Comparison of ENCODE assay signal across 18 cellular contexts in genomic region chr2:43190305-43191052, GRCh38.
"Had no signal": no experiment of that assay in that cellular context is flagged by ENCODE, and none has a peak within 500 bp of the region (broad histone marks: within the 10 kb centered on the region; RNA-seq: fewer than 3 reads in every experiment).

No MANE protein-coding gene starts in this region.

- H3K4me2 ChIP-seq: smooth muscle cell had no signal

- H3K4me3 Mint-ChIP-seq: activated CD4-positive, alpha-beta T cell treated with anti-CD3 and anti-CD28 coated beads, Interleukin-2, amount 10 ng/mL, durations not matched to agents 7 days and 5 days; neural crest cell; WTC11 had no signal

- H3K9ac ChIP-seq: parathyroid adenoma had no signal

- H3K79me2 ChIP-seq: parathyroid adenoma had no signal

- DNase-seq: activated CD4-positive, alpha-beta T cell treated with anti-CD3 and anti-CD28 coated beads, Interleukin-2, amount 10 ng/mL, durations not matched to agents 7 days and 5 days; activated CD8-positive, alpha-beta memory T cell treated with anti-CD3 and anti-CD28 coated beads for 24 hours; activated naive CD4-positive, alpha-beta T cell treated with anti-CD3 and anti-CD28 coated beads, Interleukin-2, amount 50 U/mL, for 16 hours; adrenal gland; cortex of kidney; effector memory CD4-positive, alpha-beta T cell; gastrocnemius medialis; heart right ventricle; left ventricle myocardium inferior; stimulated activated naive CD4-positive, alpha-beta T cell treated with Interleukin-2 at 50 U/mL for 16 hours; SW 1271; T1000 had no signal

- H3K4me3 ChIP-seq: adrenal gland, gastrocnemius medialis, heart right ventricle, left ventricle myocardium inferior, right atrium auricular region, smooth muscle cell had no signal

- H3K9me3 ChIP-seq: adrenal gland, gastrocnemius medialis, heart right ventricle, left ventricle myocardium inferior, right atrium auricular region had no signal

- H3K27me3 ChIP-seq: adrenal gland, gastrocnemius medialis, heart right ventricle, right atrium auricular region had no signal

- ATAC-seq: gastrocnemius medialis, WTC11 had no signal

- H3K27ac Mint-ChIP-seq: activated CD4-positive, alpha-beta T cell treated with anti-CD3 and anti-CD28 coated beads, Interleukin-2, amount 10 ng/mL, durations not matched to agents 7 days and 5 days; activated T-helper 2 cell treated with anti-CD3 and anti-CD28 coated beads, Interferon-gamma antibody, Interleukin-2, Interleukin-4, amounts not matched to agents 10 μg/mL and 5 μg/mL and 100 μg/mL, durations not matched to agents 14 hours and 24 hours and 36 hours; WTC11 had no signal

- H3K9me3 Mint-ChIP-seq: activated CD4-positive, alpha-beta T cell treated with anti-CD3 and anti-CD28 coated beads, Interleukin-2, amount 10 ng/mL, durations not matched to agents 7 days and 5 days; activated T-helper 2 cell treated with anti-CD3 and anti-CD28 coated beads, Interferon-gamma antibody, Interleukin-2, Interleukin-4, amounts not matched to agents 10 μg/mL and 5 μg/mL and 100 μg/mL, durations not matched to agents 14 hours and 24 hours and 36 hours; neural crest cell; WTC11 had no signal

- H3K27me3 Mint-ChIP-seq: activated CD4-positive, alpha-beta T cell treated with anti-CD3 and anti-CD28 coated beads, Interleukin-2, amount 10 ng/mL, durations not matched to agents 7 days and 5 days had no signal

- H3K36me3 ChIP-seq: adrenal gland, gastrocnemius medialis, heart right ventricle, left ventricle myocardium inferior, right atrium auricular region had no signal

- H3K27ac ChIP-seq: adrenal gland, gastrocnemius medialis, heart right ventricle, left ventricle myocardium inferior, parathyroid adenoma, right atrium auricular region had no signal

- H2AFZ ChIP-seq: parathyroid adenoma had no signal

- H3K4me1 ChIP-seq: adrenal gland, gastrocnemius medialis, left ventricle myocardium inferior, parathyroid adenoma had no signal

- H3K36me3 Mint-ChIP-seq: WTC11 had no signal
